Comparison of ENCODE assay signal across 30 cellular contexts in genomic region chr12:74620932-74621331, GRCh38.
"Had no signal": no experiment of that assay in that cellular context is flagged by ENCODE, and none has a peak within 500 bp of the region (broad histone marks: within the 10 kb centered on the region; RNA-seq: fewer than 3 reads in every experiment).

No MANE protein-coding gene starts in this region.

- H3K27me3 ChIP-seq: esophagus squamous epithelium, gastrocnemius medialis, sigmoid colon, uterus had no signal

- H3K27ac ChIP-seq: epithelial cell of prostate, esophagus squamous epithelium, gastrocnemius medialis, sigmoid colon, uterus had no signal

- H3K27ac Mint-ChIP-seq: activated CD4-positive, alpha-beta memory T cell treated with anti-CD3 and anti-CD28 coated beads for 36 hours; activated CD4-positive, alpha-beta T cell treated with anti-CD3 and anti-CD28 coated beads, Interleukin-2, amount 10 ng/mL, durations not matched to agents 24 days and 14 days; activated naive CD4-positive, alpha-beta T cell treated with anti-CD3 and anti-CD28 coated beads, Interleukin-2, amount 50 U/mL, for 24 hours; activated naive CD8-positive, alpha-beta T cell treated with anti-CD3 and anti-CD28 coated beads, Interleukin-2, amount 50 U/mL, for 24 hours; activated T-cell treated with anti-CD3 and anti-CD28 coated beads, Interleukin-2, amount 50 U/mL, for 24 hours; natural killer cell treated with Interleukin-12 subunit alpha and Interleukin-12 subunit beta and Interleukin-15 and Interleukin-18, amount 100 ng/mL, for 72 hours; stimulated activated memory B cell treated with anti-CD40 and anti-IgM and Interleukin-4, amounts not matched to agents 10 μg/mL and 1 μg/mL and 100 μg/mL, for 72 hours; stimulated activated naive CD8-positive, alpha-beta T cell treated with anti-CD3 and anti-CD28 coated beads, Interleukin-15, amount 100 ng/mL, for 72 hours; type B pancreatic cell had no signal

- DNase-seq: activated CD4-positive, alpha-beta memory T cell treated with anti-CD3 and anti-CD28 coated beads for 36 hours; activated CD4-positive, alpha-beta T cell treated with anti-CD3 and anti-CD28 coated beads, Interleukin-2, amount 10 ng/mL, durations not matched to agents 24 days and 14 days; activated CD4-positive, CD25-positive, alpha-beta regulatory T cell treated with anti-CD3 and anti-CD28 coated beads, Interleukin-2, amount 50 U/mL, for 72 hours; activated CD8-positive, alpha-beta memory T cell treated with anti-CD3 and anti-CD28 coated beads, Interleukin-2, amount 50 U/mL, for 48 hours; activated naive CD8-positive, alpha-beta T cell treated with anti-CD3 and anti-CD28 coated beads, Interleukin-2, amount 50 U/mL, for 24 hours; activated T-cell treated with anti-CD3 and anti-CD28 coated beads, Interleukin-2, amount 50 U/mL, for 24 hours; amygdala; central memory CD4-positive, alpha-beta T cell; effector CD4-positive, alpha-beta T cell; esophagus squamous epithelium; gastrocnemius medialis; hippocampal formation; left cardiac atrium; left ventricle myocardium superior; sigmoid colon; small intestine; stimulated activated CD4-positive, alpha-beta T cell treated with anti-CD3 and anti-CD28 coated beads, Interleukin-1b, Interleukin-23, amount 100 ng/mL, for 48 hours; stimulated activated CD4-positive, alpha-beta T cell treated with anti-CD3 and anti-CD28 coated beads, Interleukin-4, amount 100 ng/mL, for 4 hours; stimulated activated CD8-positive, alpha-beta memory T cell treated with anti-CD3 and anti-CD28 coated beads, Interleukin-4, amount 100 ng/mL, for 48 hours; stimulated activated naive CD8-positive, alpha-beta T cell treated with anti-CD3 and anti-CD28 coated beads, Interleukin-15, amount 100 ng/mL, for 72 hours; substantia nigra; T-helper 2 cell; uterus had no signal

- H3K4me3 ChIP-seq: esophagus squamous epithelium, gastrocnemius medialis, sigmoid colon, uterus had no signal

- ATAC-seq: activated naive CD8-positive, alpha-beta T cell treated with anti-CD3 and anti-CD28 coated beads, Interleukin-2, amount 50 U/mL, for 24 hours; gastrocnemius medialis; left cardiac atrium; left ventricle myocardium superior; natural killer cell treated with Interleukin-12 subunit alpha and Interleukin-12 subunit beta and Interleukin-15 and Interleukin-18, amount 100 ng/mL, for 72 hours; stimulated activated memory B cell treated with anti-CD40 and anti-IgM and Interleukin-4, amounts not matched to agents 10 μg/mL and 1 μg/mL and 100 μg/mL, for 72 hours; stimulated activated naive CD8-positive, alpha-beta T cell treated with anti-CD3 and anti-CD28 coated beads, Interleukin-15, amount 100 ng/mL, for 72 hours had no signal

- H3K4me3 Mint-ChIP-seq: activated CD4-positive, alpha-beta memory T cell treated with anti-CD3 and anti-CD28 coated beads for 36 hours; activated CD4-positive, alpha-beta T cell treated with anti-CD3 and anti-CD28 coated beads, Interleukin-2, amount 10 ng/mL, durations not matched to agents 24 days and 14 days; activated naive CD4-positive, alpha-beta T cell treated with anti-CD3 and anti-CD28 coated beads, Interleukin-2, amount 50 U/mL, for 24 hours; activated naive CD8-positive, alpha-beta T cell treated with anti-CD3 and anti-CD28 coated beads, Interleukin-2, amount 50 U/mL, for 24 hours; activated T-cell treated with anti-CD3 and anti-CD28 coated beads, Interleukin-2, amount 50 U/mL, for 24 hours; natural killer cell treated with Interleukin-12 subunit alpha and Interleukin-12 subunit beta and Interleukin-15 and Interleukin-18, amount 100 ng/mL, for 72 hours; stimulated activated memory B cell treated with anti-CD40 and anti-IgM and Interleukin-4, amounts not matched to agents 10 μg/mL and 1 μg/mL and 100 μg/mL, for 72 hours; stimulated activated naive CD8-positive, alpha-beta T cell treated with anti-CD3 and anti-CD28 coated beads, Interleukin-15, amount 100 ng/mL, for 72 hours; type B pancreatic cell had no signal

- H3K4me1 ChIP-seq: esophagus squamous epithelium, gastrocnemius medialis, sigmoid colon, uterus had no signal

- H3K4me1 Mint-ChIP-seq: activated CD4-positive, alpha-beta T cell treated with anti-CD3 and anti-CD28 coated beads, Interleukin-2, amount 10 ng/mL, durations not matched to agents 24 days and 14 days; activated naive CD4-positive, alpha-beta T cell treated with anti-CD3 and anti-CD28 coated beads, Interleukin-2, amount 50 U/mL, for 24 hours; activated naive CD8-positive, alpha-beta T cell treated with anti-CD3 and anti-CD28 coated beads, Interleukin-2, amount 50 U/mL, for 24 hours; stimulated activated memory B cell treated with anti-CD40 and anti-IgM and Interleukin-4, amounts not matched to agents 10 μg/mL and 1 μg/mL and 100 μg/mL, for 72 hours; stimulated activated naive CD8-positive, alpha-beta T cell treated with anti-CD3 and anti-CD28 coated beads, Interleukin-15, amount 100 ng/mL, for 72 hours had no signal

- H3K36me3 ChIP-seq: esophagus squamous epithelium, gastrocnemius medialis, sigmoid colon, uterus had no signal

- H3K9me3 ChIP-seq: esophagus squamous epithelium, gastrocnemius medialis, sigmoid colon, uterus had no signal

- FAIRE-seq: endometrium, keratinocyte had no signal

- H3K9me3 Mint-ChIP-seq: activated CD4-positive, alpha-beta memory T cell treated with anti-CD3 and anti-CD28 coated beads for 36 hours; activated CD4-positive, alpha-beta T cell treated with anti-CD3 and anti-CD28 coated beads, Interleukin-2, amount 10 ng/mL, durations not matched to agents 24 days and 14 days; activated naive CD4-positive, alpha-beta T cell treated with anti-CD3 and anti-CD28 coated beads, Interleukin-2, amount 50 U/mL, for 24 hours; activated naive CD8-positive, alpha-beta T cell treated with anti-CD3 and anti-CD28 coated beads, Interleukin-2, amount 50 U/mL, for 24 hours; activated T-cell treated with anti-CD3 and anti-CD28 coated beads, Interleukin-2, amount 50 U/mL, for 24 hours; natural killer cell treated with Interleukin-12 subunit alpha and Interleukin-12 subunit beta and Interleukin-15 and Interleukin-18, amount 100 ng/mL, for 72 hours; stimulated activated memory B cell treated with anti-CD40 and anti-IgM and Interleukin-4, amounts not matched to agents 10 μg/mL and 1 μg/mL and 100 μg/mL, for 72 hours; stimulated activated naive CD8-positive, alpha-beta T cell treated with anti-CD3 and anti-CD28 coated beads, Interleukin-15, amount 100 ng/mL, for 72 hours; type B pancreatic cell had no signal

- H3K27me3 Mint-ChIP-seq: activated CD4-positive, alpha-beta memory T cell treated with anti-CD3 and anti-CD28 coated beads for 36 hours; activated CD4-positive, alpha-beta T cell treated with anti-CD3 and anti-CD28 coated beads, Interleukin-2, amount 10 ng/mL, durations not matched to agents 24 days and 14 days; activated naive CD8-positive, alpha-beta T cell treated with anti-CD3 and anti-CD28 coated beads, Interleukin-2, amount 50 U/mL, for 24 hours; activated T-cell treated with anti-CD3 and anti-CD28 coated beads, Interleukin-2, amount 50 U/mL, for 24 hours; natural killer cell treated with Interleukin-12 subunit alpha and Interleukin-12 subunit beta and Interleukin-15 and Interleukin-18, amount 100 ng/mL, for 72 hours; stimulated activated naive CD8-positive, alpha-beta T cell treated with anti-CD3 and anti-CD28 coated beads, Interleukin-15, amount 100 ng/mL, for 72 hours; type B pancreatic cell had no signal

- H3K36me3 Mint-ChIP-seq: activated CD4-positive, alpha-beta memory T cell treated with anti-CD3 and anti-CD28 coated beads for 36 hours; activated naive CD4-positive, alpha-beta T cell treated with anti-CD3 and anti-CD28 coated beads, Interleukin-2, amount 50 U/mL, for 24 hours; natural killer cell treated with Interleukin-12 subunit alpha and Interleukin-12 subunit beta and Interleukin-15 and Interleukin-18, amount 100 ng/mL, for 72 hours; stimulated activated memory B cell treated with anti-CD40 and anti-IgM and Interleukin-4, amounts not matched to agents 10 μg/mL and 1 μg/mL and 100 μg/mL, for 72 hours; type B pancreatic cell had no signal
